Comparison of ENCODE assay signal across 8 cellular contexts in genomic region chr9:129888085-129888808, GRCh38. TPM values are rescaled to one million over a fixed set of nuclear protein-coding genes. Genes with fewer than 3 reads are reported as not detected.
DNase-seq lines count a peak whose midpoint lies in the region; ATAC-seq and TF ChIP-seq lines count a peak whose summit lies in the region.

No MANE protein-coding gene starts in this region.

- H3K27me3 Mint-ChIP-seq in activated naive CD8-positive, alpha-beta T cell, result no peaks in the 10 kb centered on the region
- H3K27me3 Mint-ChIP-seq in nephron progenitor cell (ENCODE audit: low read depth, poor library complexity) (peaks cover 18% of the 10 kb centered on the region), type B pancreatic cell (no peaks in the 10 kb centered on the region)

- DNase-seq in T follicular helper cell (ENCODE audit: low read depth), result peak; percentile 79
- DNase-seq in nephron progenitor cell, result no peak
- DNase-seq in type B pancreatic cell (ENCODE audit: extremely low spot score, unreplicated experiment), result no peak
- no peak for DNase-seq in AG08395 (ENCODE audit: low spot score)
- no peak for DNase-seq in amniotic stem cell (lab: John Stamatoyannopoulos, UW)

- H3K27ac Mint-ChIP-seq in activated naive CD8-positive, alpha-beta T cell, result peak overlapping the region; percentile 100
- no peak overlapping the region for H3K27ac Mint-ChIP-seq in nephron progenitor cell
- H3K27ac Mint-ChIP-seq in type B pancreatic cell, result peak overlapping the region; percentile 90

- peaks cover 87% of the 10 kb centered on the region for H3K4me1 Mint-ChIP-seq in activated naive CD8-positive, alpha-beta T cell (ENCODE audit: low read depth)
- H3K4me1 Mint-ChIP-seq in nephron progenitor cell (peaks cover 78% of the 10 kb centered on the region), type B pancreatic cell (ENCODE audit: unreplicated experiment) (peaks cover 54% of the 10 kb centered on the region)

- no peaks in the 10 kb centered on the region for H3K9me3 Mint-ChIP-seq in activated naive CD8-positive, alpha-beta T cell (ENCODE audit: low read depth)
- H3K9me3 Mint-ChIP-seq in nephron progenitor cell (no peaks in the 10 kb centered on the region), type B pancreatic cell (no peaks in the 10 kb centered on the region)

- H3K4me3 Mint-ChIP-seq in activated naive CD8-positive, alpha-beta T cell, result peak overlapping the region; percentile 91
- peak overlapping the region; percentile 10 for H3K4me3 Mint-ChIP-seq in nephron progenitor cell
- H3K4me3 Mint-ChIP-seq in type B pancreatic cell, result peak overlapping the region; percentile 67

- ATAC-seq in HG03095 (IDR thresholded peaks at IDR 0.05; ENCODE audit: unreplicated experiment), result peak; percentile 49

- peak; percentile 68 for TF ChIP-seq POLR2A in GM18951 (IDR thresholded peaks at IDR 0.05; ENCODE audit: extremely low read depth, insufficient read depth, insufficient read length)

- H3K36me3 Mint-ChIP-seq in activated naive CD8-positive, alpha-beta T cell, result peaks cover 11% of the 10 kb centered on the region
- H3K36me3 Mint-ChIP-seq in nephron progenitor cell (ENCODE audit: low read depth), result peaks cover 29% of the 10 kb centered on the region
- H3K36me3 Mint-ChIP-seq in type B pancreatic cell, result peaks cover 10% of the 10 kb centered on the region

- TF ChIP-seq CTCF in nephron progenitor cell (IDR thresholded peaks at IDR 0.05) (no peak), type B pancreatic cell (conservative IDR thresholded peaks at IDR 0.05) (no peak)

- in situ Hi-C loops in GM18951 (cut with MboI; ENCODE audit: low sequenced_read_pairs, unreplicated experiment), result loop anchor here (10.0 kb wide), 1 partner anchor 207 kb away; no protein-coding TSS in a partner anchor

RNA-seq across cellular contexts. Expression of gene USP20, which starts 53.0 kb away (rescaled TPM):
- 37.8 and 39.2 TPM in 2 replicates for total RNA-seq in type B pancreatic cell (ENCODE audit: low replicate concordance)

RNA-seq across cellular contexts. Expression of gene C9orf78, which starts 53.2 kb away (rescaled TPM):
- 33.6 and 35.4 TPM in 2 replicates for total RNA-seq in type B pancreatic cell (ENCODE audit: low replicate concordance)

Comparison
In these comparisons a context has a peak if more than half of its experiments do, and no peak if none do; other contexts are left out.
1. H3K4me3 Mint-ChIP-seq: peak in every context shown above with its lines; median percentile 91 in activated naive CD8-positive, alpha-beta T cell; 67 in type B pancreatic cell; 10 in nephron progenitor cell.